Comparison of ENCODE assay signal across 8 cellular contexts in genomic region chr2:132287910-132288309, GRCh38.
A peak's percentile ranks its signal among the peaks of the same experiment; 100 is the strongest.
DNase-seq lines count a peak whose midpoint lies in the region; FAIRE-seq and TF ChIP-seq lines count a peak whose summit lies in the region.
"Not testable (repeated sequence)": the region's sequence is repeated elsewhere in the genome, so short reads cannot be mapped to it uniquely, and the experiment has no call there.

No MANE protein-coding gene starts in this region.

- not testable (repeated sequence) for H2AFZ ChIP-seq in endothelial cell of umbilical vein (ENCODE audit: low read depth, low read length)

- H3K4me1 ChIP-seq in endothelial cell of umbilical vein (ENCODE audit: control insufficient read depth, extremely low read depth, insufficient read depth, low read length); right atrium auricular region; kidney (ENCODE audit: control insufficient read depth in 1 of 2, insufficient read depth in 1 of 2, low read depth in 1 of 2, low read length in 2 of 2); suprapubic skin; uterus: not testable (repeated sequence)

- POLR2A ChIA-PET in endothelial cell of umbilical vein (lab: Charles Lee): not testable (repeated sequence)

- H3K9ac ChIP-seq in endothelial cell of umbilical vein (replicated peaks; ENCODE audit: extremely low read depth, insufficient read depth, low read length); kidney (ENCODE audit: low read length in 2 of 2): not testable (repeated sequence)

- BruUV-seq in endothelial cell of umbilical vein (replicated peaks; lab: Mats Ljungman, UMichigan): not testable (repeated sequence)

- TF ChIP-seq CTCF in GM12865 (IDR thresholded peaks at IDR 0.05; ENCODE audit: insufficient read depth, low read depth, low read length, missing control alignments); endothelial cell of umbilical vein (IDR thresholded peaks at IDR 0.05; ENCODE audit: extremely low read depth in 1 of 2, insufficient read depth in 1 of 2, low read depth in 1 of 2, low read length in 2 of 2); right atrium auricular region (IDR thresholded peaks at IDR 0.05); kidney (IDR thresholded peaks at IDR 0.05; ENCODE audit: borderline replicate concordance, extremely low read depth, insufficient read depth); suprapubic skin (IDR thresholded peaks at IDR 0.05); uterus (IDR thresholded peaks at IDR 0.05): not testable (repeated sequence)

- dilution Hi-C loops in endothelial cell of umbilical vein (cut with MboI; ENCODE audit: extremely low pct_ligation_motif_present, low sequenced_read_pairs): not testable (repeated sequence)

- 87% methylated on average over 8 of the region's 8 CpGs for WGBS in suprapubic skin

- TF ChIP-seq POLR2A in endothelial cell of umbilical vein (IDR thresholded peaks at IDR 0.05; ENCODE audit: low read depth, low read length); suprapubic skin (IDR thresholded peaks at IDR 0.05); uterus (IDR thresholded peaks at IDR 0.05): not testable (repeated sequence)

- H3K27me3 ChIP-seq in MG63; endothelial cell of umbilical vein (ENCODE audit: control insufficient read depth in 2 of 2, insufficient read depth in 2 of 2, low read length in 2 of 2); right atrium auricular region; suprapubic skin; uterus: not testable (repeated sequence)

- peak; percentile 13 for DNase-seq in GM12865 (ENCODE audit: low read depth)
- peak; percentile 38 for DNase-seq in MG63
- DNase-seq in endothelial cell of umbilical vein (ENCODE audit: low read depth, low spot score): peak; percentile 26
- peak; percentile 81 for DNase-seq in right atrium auricular region (ENCODE audit: low spot score)
- DNase-seq in kidney: peak; percentile 83
- DNase-seq in posterior vena cava (ENCODE audit: low spot score): peak; percentile 85
- peak; percentile 88 to 92 for DNase-seq in suprapubic skin (ENCODE audit: low spot score in 2 of 2)
- DNase-seq in uterus: peak; percentile 37 to 39

- not testable (repeated sequence) for H3K9me1 ChIP-seq in endothelial cell of umbilical vein (replicated peaks; ENCODE audit: control insufficient read depth, extremely low read depth, insufficient read depth, low read length)

- FAIRE-seq in endothelial cell of umbilical vein (lab: Jason Lieb, UNC); kidney (lab: Jason Lieb, UNC): not testable (repeated sequence)

- intact Hi-C loops in endothelial cell of umbilical vein (cut with micrococcal nuclease); kidney (cut with DNase I); posterior vena cava (cut with DNase I); uterus (cut with DNase I; ENCODE audit: low total_unique reads): not testable (repeated sequence)

- H3K36me3 ChIP-seq in MG63; endothelial cell of umbilical vein (ENCODE audit: control insufficient read depth in 2 of 2, extremely low read depth in 1 of 2, insufficient read depth in 2 of 2, low read length in 2 of 2); right atrium auricular region; kidney (ENCODE audit: control insufficient read depth in 1 of 2, insufficient read depth in 2 of 2, low read length in 2 of 2); suprapubic skin; uterus: not testable (repeated sequence)

- not testable (repeated sequence) for H3K4me2 ChIP-seq in endothelial cell of umbilical vein (ENCODE audit: insufficient read depth, low read length)

- not testable (repeated sequence) for H3K27ac ChIP-seq in endothelial cell of umbilical vein (ENCODE audit: insufficient read depth, low read depth, low read length); right atrium auricular region; kidney (ENCODE audit: low read depth in 2 of 2, low read length in 2 of 2); suprapubic skin; uterus

- not testable (repeated sequence) for H3K79me2 ChIP-seq in endothelial cell of umbilical vein (ENCODE audit: control insufficient read depth, insufficient read depth, low read length)

- H3K4me3 ChIP-seq in GM12865 (ENCODE audit: low read depth, low read length); MG63; endothelial cell of umbilical vein (replicated peaks in 1 of 3; ENCODE audit: insufficient read depth in 1 of 3, low read depth in 1 of 3, low read length in 3 of 3); right atrium auricular region; kidney (ENCODE audit: low read length in 2 of 2); suprapubic skin; uterus: not testable (repeated sequence)

- TF ChIP-seq EP300 in suprapubic skin (IDR thresholded peaks at IDR 0.05): not testable (repeated sequence)

- CTCF ChIA-PET in endothelial cell of umbilical vein (lab: Charles Lee): not testable (repeated sequence)

- H4K20me1 ChIP-seq in endothelial cell of umbilical vein (replicated peaks; ENCODE audit: control insufficient read depth, extremely low read depth, insufficient read depth, low read length): not testable (repeated sequence)

- not testable (repeated sequence) for H3K9me3 ChIP-seq in MG63; endothelial cell of umbilical vein (replicated peaks; ENCODE audit: control insufficient read depth, insufficient read depth, low read length); right atrium auricular region; kidney (ENCODE audit: control insufficient read depth in 1 of 2, low read length in 2 of 2); suprapubic skin; uterus

Comparison
In these comparisons a context has a peak if more than half of its experiments do, and no peak if none do; other contexts are left out.
1. DNase-seq: peak in every context shown above with its lines; median percentile 90 in suprapubic skin; 85 in posterior vena cava; 83 in kidney; 81 in right atrium auricular region; 38 in MG63; 38 in uterus; 26 in endothelial cell of umbilical vein; 13 in GM12865.